ENCODE assay signal across 9 cellular contexts in the genomic region with DNA sequence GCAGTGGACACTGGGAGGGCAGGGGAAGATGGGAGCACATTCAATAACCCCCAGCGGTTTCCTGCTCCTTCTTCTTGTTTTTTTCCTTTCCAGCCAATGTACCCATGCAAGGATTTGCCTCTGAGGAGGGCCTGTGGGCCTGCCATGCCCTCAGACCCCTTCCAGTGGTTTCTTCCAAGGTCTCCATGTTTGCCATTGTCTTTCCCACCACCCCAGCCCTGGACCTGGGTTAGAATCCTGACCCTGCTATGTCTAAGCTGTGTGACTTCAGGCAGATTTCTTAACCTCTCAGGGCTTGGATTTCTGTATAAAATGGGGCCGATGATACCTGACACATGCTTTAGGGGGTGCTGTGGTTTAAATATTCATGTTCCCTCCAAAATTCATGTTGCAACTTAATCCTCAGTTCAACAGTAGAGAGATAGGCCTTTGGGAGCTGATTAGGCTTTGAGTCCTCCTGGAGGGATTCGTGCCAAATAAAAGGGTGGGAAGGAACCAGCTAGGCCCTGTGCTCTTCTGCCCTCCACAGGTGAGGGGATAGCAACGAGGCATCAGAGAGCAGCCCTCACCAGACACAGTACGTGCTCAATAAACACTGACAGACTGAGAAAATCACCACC. TPM values are rescaled to one million over a fixed set of nuclear protein-coding genes. Genes with fewer than 3 reads are reported as not detected.
DNase-seq lines count a peak whose midpoint lies in the region; FAIRE-seq and TF ChIP-seq lines count a peak whose summit lies in the region.
"Had no signal": no experiment of that assay in that cellular context is flagged by ENCODE, and none has a peak within 500 bp of the region (broad histone marks: within the 10 kb centered on the region; RNA-seq: fewer than 3 reads in every experiment).

No MANE protein-coding gene starts in this region.

- no peak overlapping the region for H3K4me3 Mint-ChIP-seq in astrocyte (ENCODE audit: unreplicated experiment)

- no peaks in the 10 kb centered on the region for H3K36me3 ChIP-seq in astrocyte (ENCODE audit: insufficient read depth, low read length)
- H3K36me3 ChIP-seq in spleen, result no peaks in the 10 kb centered on the region

- H3K4me1 ChIP-seq in astrocyte (ENCODE audit: insufficient read depth, low read length) (peaks cover 19% of the 10 kb centered on the region), spleen (peaks cover 14 to 30% (median 22%) of the 10 kb centered on the region in 6 donors)

- peaks cover 9% of the 10 kb centered on the region for H3K4me1 Mint-ChIP-seq in astrocyte (ENCODE audit: low read depth, unreplicated experiment)

- H3K27me3 ChIP-seq in astrocyte (ENCODE audit: insufficient read depth, low read length) (no peaks in the 10 kb centered on the region), spleen (replicated peaks in 1 of 7) (no peaks in the 10 kb centered on the region)

- 83 to 93% (median 86%) methylated on average over 5 of the region's 5 CpGs for WGBS in spleen, 5 donors

- TF ChIP-seq POLR2A in spleen (IDR thresholded peaks at IDR 0.05), result no peak

- H3K4me3 ChIP-seq in astrocyte (ENCODE audit: insufficient read depth, low read depth, low read length) (no peak overlapping the region), spleen (no peak overlapping the region)

- TF ChIP-seq CTCF in astrocyte (IDR thresholded peaks at IDR 0.05; ENCODE audit: insufficient read depth, low read depth, low read length) (peak; percentile 41), spleen (IDR thresholded peaks at IDR 0.05 in 8 of 11, conservative IDR thresholded peaks at IDR 0.05 in 3 of 11) (peak in 4 of 11 experiments; percentile 5 to 31 (median 18))

- H3K9me3 Mint-ChIP-seq in astrocyte (ENCODE audit: unreplicated experiment), result no peaks in the 10 kb centered on the region

- no peaks in the 10 kb centered on the region for H3K79me2 ChIP-seq in astrocyte (ENCODE audit: insufficient read depth, low read length)

- no peaks in the 10 kb centered on the region for H3K27me3 Mint-ChIP-seq in astrocyte (ENCODE audit: low read depth, unreplicated experiment)

- no peak overlapping the region for H2AFZ ChIP-seq in astrocyte (ENCODE audit: low read depth, low read length)

- no peak overlapping the region for H3K4me2 ChIP-seq in astrocyte (ENCODE audit: low read length)

- no peaks in the 10 kb centered on the region for H3K36me3 Mint-ChIP-seq in astrocyte (ENCODE audit: low read depth, unreplicated experiment)

- no peak for FAIRE-seq in astrocyte (lab: Jason Lieb, UNC)

- H3K27ac Mint-ChIP-seq in astrocyte (ENCODE audit: unreplicated experiment), result no peak overlapping the region

- no peaks in the 10 kb centered on the region for H4K20me1 ChIP-seq in astrocyte (ENCODE audit: insufficient read depth, low read length)

- DNase-seq in EH (ENCODE audit: low read depth) (peak; percentile 60), LHCN-M2 (ENCODE audit: low read depth) (peak; percentile 59), astrocyte (ENCODE audit: low read depth) (no peak), lung microvascular endothelial cell (ENCODE audit: low read depth in 2 of 2) (peak; percentile 66 to 73), spleen (no peak), GDM1 (lab: John Stamatoyannopoulos, UW) (no peak), NCI-H1436 (lab: John Stamatoyannopoulos, UW) (no peak)
- DNase-seq in stimulated activated CD4-positive, alpha-beta T cell treated with anti-CD3 and anti-CD28 coated beads, Interleukin-12 subunit alpha, Interleukin-12 subunit beta, amount 100 ng/mL, for 4 hours, result no peak
- DNase-seq: stimulated activated CD4-positive, alpha-beta T cell treated with anti-CD3 and anti-CD28 coated beads, Interleukin-4, amount 100 ng/mL, for 4 hours had no signal

- no peak overlapping the region for H3K27ac ChIP-seq in astrocyte (ENCODE audit: low read depth, low read length)
- no peak overlapping the region for H3K27ac ChIP-seq in spleen

- H3K9me3 ChIP-seq in astrocyte (ENCODE audit: insufficient read depth, low read depth, low read length) (no peaks in the 10 kb centered on the region), spleen (no peaks in the 10 kb centered on the region)

- H3K9ac ChIP-seq in astrocyte (ENCODE audit: low read length), result no peak overlapping the region

- intact Hi-C loops in spleen (cut with DNase I; ENCODE audit: low total_unique reads), result no loop called here

RNA-seq across cellular contexts. Expression of gene FLNB, which starts 46.3 kb away (rescaled TPM):
- total RNA-seq in LHCN-M2 (2014; rRNA removed) (46.1 and 47.5 TPM in 2 replicates), astrocyte (434 and 521 TPM in 2 replicates), lung microvascular endothelial cell (305 and 328 TPM in 2 replicates), spleen (100 to 1,000 TPM in 4 of 7 donors, 10 to 100 TPM in 3; 77.5 to 163 (median 111) TPM)
- 106 TPM for polyA plus RNA-seq in LHCN-M2 (2012)
- polyA plus RNA-seq in spleen, result 10 to 100 TPM; 38.9 to 70.3 (median 49.4) TPM

Comparison
In these comparisons a context has a peak if more than half of its experiments do, and no peak if none do; other contexts are left out.
1. DNase-seq: peak in EH (single experiment), LHCN-M2 (single experiment) and lung microvascular endothelial cell (2 of 2); none in astrocyte (single experiment), spleen (single experiment), GDM1 (single experiment), stimulated activated CD4-positive, alpha-beta T cell treated with anti-CD3 and anti-CD28 coated beads, Interleukin-12 subunit alpha, Interleukin-12 subunit beta, amount 100 ng/mL, for 4 hours (single experiment) and NCI-H1436 (single experiment).